ENCODE assay signal across 10 cellular contexts in genomic region chr10:24958701-24959392, GRCh38. TPM values are rescaled to one million over a fixed set of nuclear protein-coding genes. Genes with fewer than 3 reads are reported as not detected.
DNase-seq lines count a peak whose midpoint lies in the region; ATAC-seq and TF ChIP-seq lines count a peak whose summit lies in the region.
"Had no signal": no experiment of that assay in that cellular context is flagged by ENCODE, and none has a peak within 500 bp of the region (broad histone marks: within the 10 kb centered on the region; RNA-seq: fewer than 3 reads in every experiment).

No MANE protein-coding gene starts in this region.

- no peaks in the 10 kb centered on the region for H3K9me3 ChIP-seq in SK-N-SH

- H3K4me3 Mint-ChIP-seq in nephron, result peak overlapping the region; percentile 2 to 51 (median 3)

- H3K4me1 Mint-ChIP-seq in nephron, result peaks cover 22% of the 10 kb centered on the region

- ATAC-seq in GM18498 (IDR thresholded peaks at IDR 0.05; ENCODE audit: unreplicated experiment), result no peak

- TF ChIP-seq RAD21 in SK-N-SH (IDR thresholded peaks at IDR 0.05; ENCODE audit: low read length), result no peak

- no peaks in the 10 kb centered on the region for H3K9me3 Mint-ChIP-seq in nephron

- H2AFZ ChIP-seq in SK-N-SH (ENCODE audit: low read depth), result peak overlapping the region; percentile 66; the same call in 1 of the 2 replicates

- H3K36me3 Mint-ChIP-seq in nephron (ENCODE audit: low read depth), result no peaks in the 10 kb centered on the region

- H3K27me3 Mint-ChIP-seq in nephron (ENCODE audit: low read depth), result no peaks in the 10 kb centered on the region

- H3K27ac Mint-ChIP-seq in nephron, result peak overlapping the region; percentile 92 to 97 (median 94)

- CTCF ChIA-PET in SK-N-SH (lab: Yijun Ruan, JAX), result no interaction called here

- peaks cover 4 to 20% of the 10 kb centered on the region in 2 experiments for H3K4me1 ChIP-seq in SK-N-SH (ENCODE audit: control insufficient read depth in 1 of 2, insufficient read depth in 2 of 2, low read depth in 1 of 2, low read length in 1 of 2)
- peaks cover 1% of the 10 kb centered on the region for H3K4me1 ChIP-seq in urinary bladder (ENCODE audit: insufficient read depth)

- H3K4me3 ChIP-seq in SK-N-SH (ENCODE audit: low read depth in 2 of 2, low read length in 1 of 2) (no peak overlapping the region), urinary bladder (ENCODE audit: low read depth, low read length) (no peak overlapping the region)

- peaks cover 19% of the 10 kb centered on the region for H3F3A ChIP-seq in SK-N-SH (replicated peaks; ENCODE audit: insufficient read depth)

- peak overlapping the region; percentile 48; the same call in 1 of the 2 replicates for H3K4me2 ChIP-seq in SK-N-SH

- DNase-seq in SK-N-SH (no peak), fibroblast of peridontal ligament (ENCODE audit: extremely low read depth) (peak; percentile 43), NCI-H1417 treated with DMSO at 0.1 percent for 48 hours (lab: John Stamatoyannopoulos, UW) (no peak), 8988T (no peak), HUDEP-2 (lab: John Stamatoyannopoulos, UW; ENCODE audit: unreplicated experiment in 76 of 76) (no peak)
- DNase-seq: activated CD8-positive, alpha-beta memory T cell treated with anti-CD3 and anti-CD28 coated beads for 24 hours; NCI-H524 had no signal

- H3K9ac ChIP-seq in SK-N-SH, result peak overlapping the region; percentile 41; the same call in 1 of the 2 replicates

- 71% methylated on average over 6 of the region's 6 CpGs for WGBS in SK-N-SH (ENCODE audit: low lambda C conversion rate)
- 27% methylated on average over 6 of the region's 6 CpGs for WGBS in urinary bladder

- H3K9me2 ChIP-seq in SK-N-SH, result no peaks in the 10 kb centered on the region

- no peak for TF ChIP-seq EP300 in SK-N-SH (IDR thresholded peaks at IDR 0.05; ENCODE audit: borderline replicate concordance in 1 of 2, low read depth in 1 of 2, low read length in 1 of 2)

- no peaks in the 10 kb centered on the region for H4K20me1 ChIP-seq in SK-N-SH (ENCODE audit: insufficient read depth)

- no peaks in the 10 kb centered on the region for H3K27me3 ChIP-seq in SK-N-SH (ENCODE audit: insufficient read depth)

- no peak for TF ChIP-seq CTCF in SK-N-SH (IDR thresholded peaks at IDR 0.05)
- no peak for TF ChIP-seq CTCF in nephron (IDR thresholded peaks at IDR 0.05; ENCODE audit: unreplicated experiment in 3 of 3)

- H3K36me3 ChIP-seq in SK-N-SH (replicated peaks in 1 of 2; ENCODE audit: control insufficient read depth in 1 of 2, insufficient read depth in 2 of 2, low read length in 1 of 2) (no peaks in the 10 kb centered on the region), urinary bladder (ENCODE audit: insufficient read depth) (peaks cover 2% of the 10 kb centered on the region)

- POLR2A ChIA-PET in SK-N-SH (lab: Yijun Ruan, JAX), result no interaction called here

- no peaks in the 10 kb centered on the region for H3K79me2 ChIP-seq in SK-N-SH (ENCODE audit: insufficient read depth)

- H3K27ac ChIP-seq in SK-N-SH (ENCODE audit: low read depth in 2 of 2, low read length in 1 of 2) (peak overlapping the region; percentile 58 to 95), urinary bladder (ENCODE audit: low read depth) (peak overlapping the region; percentile 82)

TF ChIP-seq in SK-N-SH, 30 proteins besides CTCF, POLR2A, EP300 and RAD21:
- TF ChIP-seq RXRA (IDR thresholded peaks at IDR 0.05; ENCODE audit: borderline replicate concordance, low read depth) (no peak), MXI1 (IDR thresholded peaks at IDR 0.05; ENCODE audit: low read depth, low read length) (no peak), FOXM1 (IDR thresholded peaks at IDR 0.05; ENCODE audit: low read depth) (no peak), TCF12 (IDR thresholded peaks at IDR 0.05) (peak; percentile 48; the same call in 1 of the 2 replicates), NFIC (IDR thresholded peaks at IDR 0.05; ENCODE audit: borderline replicate concordance) (no peak), FOSL2 (IDR thresholded peaks at IDR 0.05; ENCODE audit: borderline replicate concordance, low read depth) (no peak), REST (IDR thresholded peaks at IDR 0.05; ENCODE audit: low read depth, low read length) (no peak)
- TF ChIP-seq, protein P1, sequence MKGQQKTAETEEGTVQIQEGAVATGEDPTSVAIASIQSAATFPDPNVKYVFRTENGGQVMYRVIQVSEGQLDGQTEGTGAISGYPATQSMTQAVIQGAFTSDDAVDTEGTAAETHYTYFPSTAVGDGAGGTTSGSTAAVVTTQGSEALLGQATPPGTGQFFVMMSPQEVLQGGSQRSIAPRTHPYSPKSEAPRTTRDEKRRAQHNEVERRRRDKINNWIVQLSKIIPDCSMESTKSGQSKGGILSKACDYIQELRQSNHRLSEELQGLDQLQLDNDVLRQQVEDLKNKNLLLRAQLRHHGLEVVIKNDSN (IDR thresholded peaks at IDR 0.05; ENCODE audit: borderline replicate concordance, low read depth), result no peak

RNA-seq across cellular contexts. Expression of gene PRTFDC1, which starts 6.4 kb away (rescaled TPM):
- 6.6 and 8.1 TPM in 2 replicates for polyA plus RNA-seq in SK-N-SH (2012; rRNA removed)
- polyA plus RNA-seq in SK-N-SH (2012; cell fraction: cytosol; rRNA removed), result 10.8 and 12.0 TPM in 2 replicates
- 5.0 and 9.9 TPM in 2 replicates for polyA plus RNA-seq in SK-N-SH (2012; cell fraction: nucleus; rRNA removed)
- total RNA-seq in urinary bladder, result 29.2 TPM
- 14.6 TPM for polyA plus RNA-seq in urinary bladder

RNA-seq across cellular contexts. Expression of gene ENKUR, which starts 57.1 kb away (rescaled TPM):
- polyA plus RNA-seq in SK-N-SH (2012; rRNA removed), result 0.06 and 0.13 TPM in 2 replicates
- 0.14 and 0.26 TPM in 2 replicates for polyA plus RNA-seq in SK-N-SH (2012; cell fraction: cytosol; rRNA removed)
- polyA plus RNA-seq in SK-N-SH (2012; cell fraction: nucleus; rRNA removed), result 0.02 and 0.20 TPM in 2 replicates
- total RNA-seq in urinary bladder, result 0.95 TPM
- polyA plus RNA-seq in urinary bladder, result 0.03 TPM

RNA-seq across cellular contexts. Expression of gene THNSL1, which starts 57.6 kb away (rescaled TPM):
- 1.3 and 1.9 TPM in 2 replicates for polyA plus RNA-seq in SK-N-SH (2012; rRNA removed)
- 2.2 and 2.7 TPM in 2 replicates for polyA plus RNA-seq in SK-N-SH (2012; cell fraction: cytosol; rRNA removed)
- polyA plus RNA-seq in SK-N-SH (2012; cell fraction: nucleus; rRNA removed), result 0.66 and 1.3 TPM in 2 replicates
- total RNA-seq in urinary bladder, result 10.9 TPM
- polyA plus RNA-seq in urinary bladder, result 2.1 TPM
